Comparison of ENCODE assay signal across 1 cellular context in genomic region chr7:73811760-73812168, GRCh38.
TF ChIP-seq lines count a peak whose summit lies in the region.

No MANE protein-coding gene starts in this region.

TF ChIP-seq in K562, 482 proteins besides CTCF, POLR2A, EP300 and RAD21 (continued from another document):
- TF ChIP-seq ZNF239 (CRISPR knock-in tag; IDR thresholded peaks at IDR 0.05) (no peak), ZNF311 (CRISPR knock-in tag; IDR thresholded peaks at IDR 0.05) (no peak), ZC3H11A (IDR thresholded peaks at IDR 0.05; ENCODE audit: low read depth, low read length) (no peak), CAMTA2 (CRISPR knock-in tag; conservative IDR thresholded peaks at IDR 0.05) (no peak)
- TF ChIP-seq, protein P1, sequence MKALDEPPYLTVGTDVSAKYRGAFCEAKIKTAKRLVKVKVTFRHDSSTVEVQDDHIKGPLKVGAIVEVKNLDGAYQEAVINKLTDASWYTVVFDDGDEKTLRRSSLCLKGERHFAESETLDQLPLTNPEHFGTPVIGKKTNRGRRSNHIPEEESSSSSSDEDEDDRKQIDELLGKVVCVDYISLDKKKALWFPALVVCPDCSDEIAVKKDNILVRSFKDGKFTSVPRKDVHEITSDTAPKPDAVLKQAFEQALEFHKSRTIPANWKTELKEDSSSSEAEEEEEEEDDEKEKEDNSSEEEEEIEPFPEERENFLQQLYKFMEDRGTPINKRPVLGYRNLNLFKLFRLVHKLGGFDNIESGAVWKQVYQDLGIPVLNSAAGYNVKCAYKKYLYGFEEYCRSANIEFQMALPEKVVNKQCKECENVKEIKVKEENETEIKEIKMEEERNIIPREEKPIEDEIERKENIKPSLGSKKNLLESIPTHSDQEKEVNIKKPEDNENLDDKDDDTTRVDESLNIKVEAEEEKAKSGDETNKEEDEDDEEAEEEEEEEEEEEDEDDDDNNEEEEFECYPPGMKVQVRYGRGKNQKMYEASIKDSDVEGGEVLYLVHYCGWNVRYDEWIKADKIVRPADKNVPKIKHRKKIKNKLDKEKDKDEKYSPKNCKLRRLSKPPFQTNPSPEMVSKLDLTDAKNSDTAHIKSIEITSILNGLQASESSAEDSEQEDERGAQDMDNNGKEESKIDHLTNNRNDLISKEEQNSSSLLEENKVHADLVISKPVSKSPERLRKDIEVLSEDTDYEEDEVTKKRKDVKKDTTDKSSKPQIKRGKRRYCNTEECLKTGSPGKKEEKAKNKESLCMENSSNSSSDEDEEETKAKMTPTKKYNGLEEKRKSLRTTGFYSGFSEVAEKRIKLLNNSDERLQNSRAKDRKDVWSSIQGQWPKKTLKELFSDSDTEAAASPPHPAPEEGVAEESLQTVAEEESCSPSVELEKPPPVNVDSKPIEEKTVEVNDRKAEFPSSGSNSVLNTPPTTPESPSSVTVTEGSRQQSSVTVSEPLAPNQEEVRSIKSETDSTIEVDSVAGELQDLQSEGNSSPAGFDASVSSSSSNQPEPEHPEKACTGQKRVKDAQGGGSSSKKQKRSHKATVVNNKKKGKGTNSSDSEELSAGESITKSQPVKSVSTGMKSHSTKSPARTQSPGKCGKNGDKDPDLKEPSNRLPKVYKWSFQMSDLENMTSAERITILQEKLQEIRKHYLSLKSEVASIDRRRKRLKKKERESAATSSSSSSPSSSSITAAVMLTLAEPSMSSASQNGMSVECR (CRISPR knock-in tag; IDR thresholded peaks at IDR 0.05): 0 out of 2 replicates have a peak, but pooled peaks have one; percentile 22
